ENCODE assay signal across 1 cellular context in the genomic region with DNA sequence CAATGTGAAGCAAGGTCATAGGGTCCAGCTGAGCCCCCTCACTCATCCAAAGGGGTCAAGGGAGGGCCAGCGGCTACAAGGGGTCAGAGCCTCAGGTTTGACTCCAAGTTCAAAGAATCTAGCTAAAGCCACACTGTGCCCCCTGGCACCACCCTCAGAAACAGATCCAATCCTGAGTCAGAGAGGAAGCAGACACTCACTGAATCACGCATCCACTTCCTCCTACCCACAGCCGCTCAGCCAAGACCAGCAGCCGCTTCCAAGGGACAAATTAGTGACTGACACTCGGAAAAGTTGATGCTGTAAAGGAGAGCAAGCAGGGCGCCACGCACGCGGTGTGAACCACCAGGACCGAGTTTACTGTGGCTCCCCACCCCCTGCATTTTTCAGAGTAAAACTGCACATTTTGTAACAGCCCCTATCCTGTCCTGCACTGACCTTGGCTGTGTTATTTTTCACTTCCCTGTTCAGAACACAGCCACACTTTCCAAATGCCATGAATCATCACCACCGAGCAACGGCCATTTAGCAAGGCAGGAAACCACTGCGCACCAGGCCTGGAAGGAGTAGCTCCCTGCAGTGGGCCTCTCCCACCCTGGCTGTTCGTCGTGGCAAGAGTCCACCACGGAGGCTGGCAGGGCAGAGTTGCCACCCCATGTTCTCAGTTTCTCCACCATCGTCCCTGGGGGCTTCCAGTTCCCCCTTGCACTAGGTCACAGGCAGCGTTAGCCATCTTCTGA.
TF ChIP-seq lines count a peak whose summit lies in the region.

No MANE protein-coding gene starts in this region.

TF ChIP-seq in HepG2, 621 proteins besides CTCF, POLR2A, EP300 and RAD21 (continued from another document and continues in another):
- TF ChIP-seq, protein P1, sequence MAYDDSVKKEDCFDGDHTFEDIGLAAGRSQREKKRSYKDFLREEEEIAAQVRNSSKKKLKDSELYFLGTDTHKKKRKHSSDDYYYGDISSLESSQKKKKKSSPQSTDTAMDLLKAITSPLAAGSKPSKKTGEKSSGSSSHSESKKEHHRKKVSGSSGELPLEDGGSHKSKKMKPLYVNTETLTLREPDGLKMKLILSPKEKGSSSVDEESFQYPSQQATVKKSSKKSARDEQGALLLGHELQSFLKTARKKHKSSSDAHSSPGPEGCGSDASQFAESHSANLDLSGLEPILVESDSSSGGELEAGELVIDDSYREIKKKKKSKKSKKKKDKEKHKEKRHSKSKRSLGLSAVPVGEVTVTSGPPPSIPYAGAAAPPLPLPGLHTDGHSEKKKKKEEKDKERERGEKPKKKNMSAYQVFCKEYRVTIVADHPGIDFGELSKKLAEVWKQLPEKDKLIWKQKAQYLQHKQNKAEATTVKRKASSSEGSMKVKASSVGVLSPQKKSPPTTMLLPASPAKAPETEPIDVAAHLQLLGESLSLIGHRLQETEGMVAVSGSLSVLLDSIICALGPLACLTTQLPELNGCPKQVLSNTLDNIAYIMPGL (CRISPR knock-in tag; IDR thresholded peaks at IDR 0.05; ENCODE audit: borderline replicate concordance in 1 of 2, low read depth in 1 of 2) = peak; percentile 28 to 41; a peak in 1 of 4 replicates
- no peak for TF ChIP-seq SMARCC2 (IDR thresholded peaks at IDR 0.05)
- no peak for TF ChIP-seq CHD2 (IDR thresholded peaks at IDR 0.05; ENCODE audit: low read depth, low read length)
- TF ChIP-seq ZNF20 (CRISPR knock-in tag; IDR thresholded peaks at IDR 0.05) = no peak
- TF ChIP-seq HOXA5 (CRISPR knock-in tag; IDR thresholded peaks at IDR 0.05) = peak; percentile 80
- TF ChIP-seq, protein P2, sequence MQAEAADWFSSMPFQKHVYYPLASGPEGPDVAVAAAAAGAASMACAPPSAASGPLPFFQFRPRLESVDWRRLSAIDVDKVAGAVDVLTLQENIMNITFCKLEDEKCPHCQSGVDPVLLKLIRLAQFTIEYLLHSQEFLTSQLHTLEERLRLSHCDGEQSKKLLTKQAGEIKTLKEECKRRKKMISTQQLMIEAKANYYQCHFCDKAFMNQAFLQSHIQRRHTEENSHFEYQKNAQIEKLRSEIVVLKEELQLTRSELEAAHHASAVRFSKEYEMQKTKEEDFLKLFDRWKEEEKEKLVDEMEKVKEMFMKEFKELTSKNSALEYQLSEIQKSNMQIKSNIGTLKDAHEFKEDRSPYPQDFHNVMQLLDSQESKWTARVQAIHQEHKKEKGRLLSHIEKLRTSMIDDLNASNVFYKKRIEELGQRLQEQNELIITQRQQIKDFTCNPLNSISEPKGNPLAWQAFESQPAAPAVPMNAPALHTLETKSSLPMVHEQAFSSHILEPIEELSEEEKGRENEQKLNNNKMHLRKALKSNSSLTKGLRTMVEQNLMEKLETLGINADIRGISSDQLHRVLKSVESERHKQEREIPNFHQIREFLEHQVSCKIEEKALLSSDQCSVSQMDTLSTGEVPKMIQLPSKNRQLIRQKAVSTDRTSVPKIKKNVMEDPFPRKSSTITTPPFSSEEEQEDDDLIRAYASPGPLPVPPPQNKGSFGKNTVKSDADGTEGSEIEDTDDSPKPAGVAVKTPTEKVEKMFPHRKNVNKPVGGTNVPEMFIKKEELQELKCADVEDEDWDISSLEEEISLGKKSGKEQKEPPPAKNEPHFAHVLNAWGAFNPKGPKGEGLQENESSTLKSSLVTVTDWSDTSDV (CRISPR knock-in tag; IDR thresholded peaks at IDR 0.05) = 0 out of 2 replicates have a peak, but pooled peaks have one; percentile 56
- peak; percentile 76 for TF ChIP-seq GATAD2A (CRISPR knock-in tag; IDR thresholded peaks at IDR 0.05)
- 0 out of 2 replicates have a peak, but pooled peaks have one; percentile 53 for TF ChIP-seq ZNF274 (CRISPR knock-in tag; IDR thresholded peaks at IDR 0.05)
- TF ChIP-seq, protein P3, sequence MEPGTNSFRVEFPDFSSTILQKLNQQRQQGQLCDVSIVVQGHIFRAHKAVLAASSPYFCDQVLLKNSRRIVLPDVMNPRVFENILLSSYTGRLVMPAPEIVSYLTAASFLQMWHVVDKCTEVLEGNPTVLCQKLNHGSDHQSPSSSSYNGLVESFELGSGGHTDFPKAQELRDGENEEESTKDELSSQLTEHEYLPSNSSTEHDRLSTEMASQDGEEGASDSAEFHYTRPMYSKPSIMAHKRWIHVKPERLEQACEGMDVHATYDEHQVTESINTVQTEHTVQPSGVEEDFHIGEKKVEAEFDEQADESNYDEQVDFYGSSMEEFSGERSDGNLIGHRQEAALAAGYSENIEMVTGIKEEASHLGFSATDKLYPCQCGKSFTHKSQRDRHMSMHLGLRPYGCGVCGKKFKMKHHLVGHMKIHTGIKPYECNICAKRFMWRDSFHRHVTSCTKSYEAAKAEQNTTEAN (CRISPR knock-in tag; conservative IDR thresholded peaks at IDR 0.05) = peak; percentile 15; the same call in 1 of the 2 replicates
- TF ChIP-seq ZNF839 (CRISPR knock-in tag; IDR thresholded peaks at IDR 0.05; ENCODE audit: borderline replicate concordance) = no peak
- no peak for TF ChIP-seq HCFC1 (IDR thresholded peaks at IDR 0.05; ENCODE audit: low read depth, low read length)
- peak; percentile 73 for TF ChIP-seq TARDBP (CRISPR knock-in tag; IDR thresholded peaks at IDR 0.05)
- TF ChIP-seq ZNF354B (CRISPR knock-in tag; IDR thresholded peaks at IDR 0.05) = no peak
- TF ChIP-seq ZNF34 (CRISPR knock-in tag; IDR thresholded peaks at IDR 0.05; ENCODE audit: borderline replicate concordance) = no peak
- no peak for TF ChIP-seq ZMAT3 (CRISPR knock-in tag; conservative IDR thresholded peaks at IDR 0.05)
- no peak for TF ChIP-seq PRMT3 (CRISPR knock-in tag; IDR thresholded peaks at IDR 0.05; ENCODE audit: borderline replicate concordance, low read depth)
- TF ChIP-seq JDP2 (CRISPR knock-in tag; IDR thresholded peaks at IDR 0.05; ENCODE audit: borderline replicate concordance) = no peak
- TF ChIP-seq, protein P4, sequence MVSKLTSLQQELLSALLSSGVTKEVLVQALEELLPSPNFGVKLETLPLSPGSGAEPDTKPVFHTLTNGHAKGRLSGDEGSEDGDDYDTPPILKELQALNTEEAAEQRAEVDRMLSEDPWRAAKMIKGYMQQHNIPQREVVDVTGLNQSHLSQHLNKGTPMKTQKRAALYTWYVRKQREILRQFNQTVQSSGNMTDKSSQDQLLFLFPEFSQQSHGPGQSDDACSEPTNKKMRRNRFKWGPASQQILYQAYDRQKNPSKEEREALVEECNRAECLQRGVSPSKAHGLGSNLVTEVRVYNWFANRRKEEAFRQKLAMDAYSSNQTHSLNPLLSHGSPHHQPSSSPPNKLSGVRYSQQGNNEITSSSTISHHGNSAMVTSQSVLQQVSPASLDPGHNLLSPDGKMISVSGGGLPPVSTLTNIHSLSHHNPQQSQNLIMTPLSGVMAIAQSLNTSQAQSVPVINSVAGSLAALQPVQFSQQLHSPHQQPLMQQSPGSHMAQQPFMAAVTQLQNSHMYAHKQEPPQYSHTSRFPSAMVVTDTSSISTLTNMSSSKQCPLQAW (CRISPR knock-in tag; IDR thresholded peaks at IDR 0.05) = 0 out of 2 replicates have a peak, but pooled peaks have one; percentile 23
- peak; percentile 80; the same call in 1 of the 2 replicates for TF ChIP-seq MTA1 (CRISPR knock-in tag; IDR thresholded peaks at IDR 0.05; ENCODE audit: borderline replicate concordance)
- TF ChIP-seq KAT2B (IDR thresholded peaks at IDR 0.05; ENCODE audit: borderline replicate concordance, low read depth, low read length) = no peak
- no peak for TF ChIP-seq ZNF431 (CRISPR knock-in tag; IDR thresholded peaks at IDR 0.05; ENCODE audit: borderline replicate concordance, low read depth)
- TF ChIP-seq, protein P5, sequence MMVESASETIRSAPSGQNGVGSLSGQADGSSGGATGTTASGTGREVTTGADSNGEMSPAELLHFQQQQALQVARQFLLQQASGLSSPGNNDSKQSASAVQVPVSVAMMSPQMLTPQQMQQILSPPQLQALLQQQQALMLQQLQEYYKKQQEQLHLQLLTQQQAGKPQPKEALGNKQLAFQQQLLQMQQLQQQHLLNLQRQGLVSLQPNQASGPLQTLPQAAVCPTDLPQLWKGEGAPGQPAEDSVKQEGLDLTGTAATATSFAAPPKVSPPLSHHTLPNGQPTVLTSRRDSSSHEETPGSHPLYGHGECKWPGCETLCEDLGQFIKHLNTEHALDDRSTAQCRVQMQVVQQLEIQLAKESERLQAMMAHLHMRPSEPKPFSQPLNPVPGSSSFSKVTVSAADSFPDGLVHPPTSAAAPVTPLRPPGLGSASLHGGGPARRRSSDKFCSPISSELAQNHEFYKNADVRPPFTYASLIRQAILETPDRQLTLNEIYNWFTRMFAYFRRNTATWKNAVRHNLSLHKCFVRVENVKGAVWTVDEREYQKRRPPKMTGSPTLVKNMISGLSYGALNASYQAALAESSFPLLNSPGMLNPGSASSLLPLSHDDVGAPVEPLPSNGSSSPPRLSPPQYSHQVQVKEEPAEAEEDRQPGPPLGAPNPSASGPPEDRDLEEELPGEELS (CRISPR knock-in tag; IDR thresholded peaks at IDR 0.05) = peak; percentile 65; the same call in 1 of the 2 replicates
- TF ChIP-seq, protein P6, sequence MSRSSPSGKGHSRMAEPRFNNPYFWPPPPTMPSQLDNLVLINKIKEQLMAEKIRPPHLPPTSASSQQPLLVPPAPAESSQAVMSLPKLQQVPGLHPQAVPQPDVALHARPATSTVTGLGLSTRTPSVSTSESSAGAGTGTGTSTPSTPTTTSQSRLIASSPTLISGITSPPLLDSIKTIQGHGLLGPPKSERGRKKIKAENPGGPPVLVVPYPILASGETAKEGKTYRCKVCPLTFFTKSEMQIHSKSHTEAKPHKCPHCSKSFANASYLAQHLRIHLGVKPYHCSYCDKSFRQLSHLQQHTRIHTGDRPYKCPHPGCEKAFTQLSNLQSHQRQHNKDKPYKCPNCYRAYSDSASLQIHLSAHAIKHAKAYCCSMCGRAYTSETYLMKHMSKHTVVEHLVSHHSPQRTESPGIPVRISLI (CRISPR knock-in tag; IDR thresholded peaks at IDR 0.05; ENCODE audit: borderline replicate concordance) = no peak
- peak; percentile 32 for TF ChIP-seq TEAD3 (CRISPR knock-in tag; optimal IDR thresholded peaks at IDR 0.05; ENCODE audit: borderline replicate concordance)
- peak; percentile 40 for TF ChIP-seq ZNF883 (CRISPR knock-in tag; IDR thresholded peaks at IDR 0.05; ENCODE audit: not compliant biosample characterization)
- no peak for TF ChIP-seq ZNF33B (CRISPR knock-in tag; IDR thresholded peaks at IDR 0.05)
- TF ChIP-seq ZNF441 (CRISPR knock-in tag; IDR thresholded peaks at IDR 0.05; ENCODE audit: borderline replicate concordance) = peak; percentile 15; the same call in 1 of the 2 replicates
- no peak for TF ChIP-seq SRSF4 (IDR thresholded peaks at IDR 0.05; ENCODE audit: low read depth, low read length, poor library complexity, severe bottlenecking)
- TF ChIP-seq ZNF543 (CRISPR knock-in tag; IDR thresholded peaks at IDR 0.05) = no peak
- peak; percentile 76; the same call in 1 of the 2 replicates for TF ChIP-seq ETV5 (CRISPR knock-in tag; IDR thresholded peaks at IDR 0.05; ENCODE audit: borderline replicate concordance)
- TF ChIP-seq, protein P7, sequence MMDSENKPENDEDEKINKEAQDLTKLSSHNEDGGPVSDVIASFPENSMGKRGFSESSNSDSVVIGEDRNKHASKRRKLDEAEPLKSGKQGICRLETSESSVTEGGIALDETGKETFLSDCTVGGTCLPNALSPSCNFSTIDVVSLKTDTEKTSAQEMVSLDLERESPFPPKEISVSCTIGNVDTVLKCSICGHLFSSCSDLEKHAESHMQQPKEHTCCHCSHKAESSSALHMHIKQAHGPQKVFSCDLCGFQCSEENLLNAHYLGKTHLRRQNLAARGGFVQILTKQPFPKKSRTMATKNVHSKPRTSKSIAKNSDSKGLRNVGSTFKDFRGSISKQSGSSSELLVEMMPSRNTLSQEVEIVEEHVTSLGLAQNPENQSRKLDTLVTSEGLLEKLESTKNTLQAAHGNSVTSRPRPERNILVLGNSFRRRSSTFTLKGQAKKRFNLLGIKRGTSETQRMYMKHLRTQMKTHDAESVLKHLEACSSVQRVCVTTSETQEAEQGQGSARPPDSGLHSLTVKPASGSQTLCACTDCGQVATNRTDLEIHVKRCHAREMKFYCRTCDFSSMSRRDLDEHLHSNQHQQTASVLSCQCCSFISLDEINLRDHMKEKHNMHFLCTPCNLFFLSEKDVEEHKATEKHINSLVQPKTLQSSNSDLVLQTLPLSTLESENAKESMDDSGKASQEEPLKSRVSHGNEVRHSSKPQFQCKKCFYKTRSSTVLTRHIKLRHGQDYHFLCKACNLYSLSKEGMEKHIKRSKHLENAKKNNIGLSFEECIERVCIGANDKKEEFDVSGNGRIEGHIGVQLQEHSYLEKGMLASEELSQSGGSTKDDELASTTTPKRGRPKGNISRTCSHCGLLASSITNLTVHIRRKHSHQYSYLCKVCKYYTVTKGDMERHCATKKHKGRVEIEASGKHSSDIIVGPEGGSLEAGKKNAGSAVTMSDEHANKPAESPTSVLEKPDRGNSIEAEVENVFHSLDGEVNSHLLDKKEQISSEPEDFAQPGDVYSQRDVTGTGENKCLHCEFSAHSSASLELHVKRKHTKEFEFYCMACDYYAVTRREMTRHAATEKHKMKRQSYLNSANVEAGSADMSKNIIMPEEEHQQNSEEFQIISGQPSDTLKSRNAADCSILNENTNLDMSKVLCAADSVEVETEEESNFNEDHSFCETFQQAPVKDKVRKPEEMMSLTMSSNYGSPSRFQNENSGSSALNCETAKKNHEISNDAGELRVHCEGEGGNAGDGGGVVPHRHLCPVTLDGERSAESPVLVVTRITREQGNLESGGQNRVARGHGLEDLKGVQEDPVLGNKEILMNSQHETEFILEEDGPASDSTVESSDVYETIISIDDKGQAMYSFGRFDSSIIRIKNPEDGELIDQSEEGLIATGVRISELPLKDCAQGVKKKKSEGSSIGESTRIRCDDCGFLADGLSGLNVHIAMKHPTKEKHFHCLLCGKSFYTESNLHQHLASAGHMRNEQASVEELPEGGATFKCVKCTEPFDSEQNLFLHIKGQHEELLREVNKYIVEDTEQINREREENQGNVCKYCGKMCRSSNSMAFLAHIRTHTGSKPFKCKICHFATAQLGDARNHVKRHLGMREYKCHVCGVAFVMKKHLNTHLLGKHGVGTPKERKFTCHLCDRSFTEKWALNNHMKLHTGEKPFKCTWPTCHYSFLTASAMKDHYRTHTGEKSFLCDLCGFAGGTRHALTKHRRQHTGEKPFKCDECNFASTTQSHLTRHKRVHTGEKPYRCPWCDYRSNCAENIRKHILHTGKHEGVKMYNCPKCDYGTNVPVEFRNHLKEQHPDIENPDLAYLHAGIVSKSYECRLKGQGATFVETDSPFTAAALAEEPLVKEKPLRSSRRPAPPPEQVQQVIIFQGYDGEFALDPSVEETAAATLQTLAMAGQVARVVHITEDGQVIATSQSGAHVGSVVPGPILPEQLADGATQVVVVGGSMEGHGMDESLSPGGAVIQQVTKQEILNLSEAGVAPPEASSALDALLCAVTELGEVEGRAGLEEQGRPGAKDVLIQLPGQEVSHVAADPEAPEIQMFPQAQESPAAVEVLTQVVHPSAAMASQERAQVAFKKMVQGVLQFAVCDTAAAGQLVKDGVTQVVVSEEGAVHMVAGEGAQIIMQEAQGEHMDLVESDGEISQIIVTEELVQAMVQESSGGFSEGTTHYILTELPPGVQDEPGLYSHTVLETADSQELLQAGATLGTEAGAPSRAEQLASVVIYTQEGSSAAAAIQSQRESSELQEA (CRISPR knock-in tag; IDR thresholded peaks at IDR 0.05; ENCODE audit: not compliant biosample characterization) = no peak
- TF ChIP-seq, protein P8, sequence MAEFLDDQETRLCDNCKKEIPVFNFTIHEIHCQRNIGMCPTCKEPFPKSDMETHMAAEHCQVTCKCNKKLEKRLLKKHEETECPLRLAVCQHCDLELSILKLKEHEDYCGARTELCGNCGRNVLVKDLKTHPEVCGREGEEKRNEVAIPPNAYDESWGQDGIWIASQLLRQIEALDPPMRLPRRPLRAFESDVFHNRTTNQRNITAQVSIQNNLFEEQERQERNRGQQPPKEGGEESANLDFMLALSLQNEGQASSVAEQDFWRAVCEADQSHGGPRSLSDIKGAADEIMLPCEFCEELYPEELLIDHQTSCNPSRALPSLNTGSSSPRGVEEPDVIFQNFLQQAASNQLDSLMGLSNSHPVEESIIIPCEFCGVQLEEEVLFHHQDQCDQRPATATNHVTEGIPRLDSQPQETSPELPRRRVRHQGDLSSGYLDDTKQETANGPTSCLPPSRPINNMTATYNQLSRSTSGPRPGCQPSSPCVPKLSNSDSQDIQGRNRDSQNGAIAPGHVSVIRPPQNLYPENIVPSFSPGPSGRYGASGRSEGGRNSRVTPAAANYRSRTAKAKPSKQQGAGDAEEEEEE (CRISPR knock-in tag; IDR thresholded peaks at IDR 0.05; ENCODE audit: borderline replicate concordance) = no peak
- TF ChIP-seq ZBTB42 (CRISPR knock-in tag; IDR thresholded peaks at IDR 0.05) = 0 out of 2 replicates have a peak, but pooled peaks have one; percentile 28
